10 cellular contexts compared by ENCODE assay signal in genomic region chr2:181680937-181681811, GRCh38. TPM values are rescaled to one million over a fixed set of nuclear protein-coding genes. Genes with fewer than 3 reads are reported as not detected.
DNase-seq lines count a peak whose midpoint lies in the region; ATAC-seq and TF ChIP-seq lines count a peak whose summit lies in the region.
"Had no signal": no experiment of that assay in that cellular context is flagged by ENCODE, and none has a peak within 500 bp of the region (broad histone marks: within the 10 kb centered on the region; RNA-seq: fewer than 3 reads in every experiment).

No MANE protein-coding gene starts in this region.

- H3K36me3 ChIP-seq in iPS-18a (ENCODE audit: control insufficient read depth, low read depth, low read length) (no peaks in the 10 kb centered on the region), stomach (no peaks in the 10 kb centered on the region), right lobe of liver (no peaks in the 10 kb centered on the region)

- H3K9ac ChIP-seq in iPS-18a (ENCODE audit: low read length) = no peak overlapping the region

- H3K27me3 Mint-ChIP-seq in activated T-cell treated with anti-CD3 and anti-CD28 coated beads, Interleukin-2, amount 50 U/mL, for 4 hours (ENCODE audit: low read depth) = peaks cover 79% of the 10 kb centered on the region
- H3K27me3 Mint-ChIP-seq in activated T-cell treated with anti-CD3 and anti-CD28 coated beads, Interleukin-2, amount 50 U/mL, for 72 hours (ENCODE audit: low read depth) = peaks cover 93% of the 10 kb centered on the region

- intact Hi-C loops in stomach (cut with DNase I; ENCODE audit: low total_unique reads) (no loop called here), right lobe of liver (cut with DNase I) (no loop called here)

- H3K36me3 Mint-ChIP-seq in activated T-cell treated with anti-CD3 and anti-CD28 coated beads, Interleukin-2, amount 50 U/mL, for 4 hours (ENCODE audit: insufficient read depth) = no peaks in the 10 kb centered on the region
- peaks cover 4 to 11% of the 10 kb centered on the region in 2 donors for H3K36me3 Mint-ChIP-seq in activated T-cell treated with anti-CD3 and anti-CD28 coated beads, Interleukin-2, amount 50 U/mL, for 72 hours (ENCODE audit: insufficient read depth in 2 of 2)

- peak overlapping the region; percentile 48 for H3K4me3 ChIP-seq in iPS-18a (ENCODE audit: low read length)
- peak overlapping the region in 3 of 4 donors; percentile 10 to 39 (median 19) for H3K4me3 ChIP-seq in stomach
- no peak overlapping the region for H3K4me3 ChIP-seq in right lobe of liver

- TF ChIP-seq POLR2A in stomach (IDR thresholded peaks at IDR 0.05) (no peak), right lobe of liver (IDR thresholded peaks at IDR 0.05) (no peak)

- WGBS in stomach, 5 donors = 4 to 5% (median 5%) methylated on average over 38 of the region's 38 CpGs
- 5% methylated on average over 35 of the region's 38 CpGs for WGBS in right lobe of liver (ENCODE audit: insufficient coverage, low coverage, low lambda C conversion rate, missing lambda C conversion rate)

- H3K9me3 Mint-ChIP-seq in activated T-cell treated with anti-CD3 and anti-CD28 coated beads, Interleukin-2, amount 50 U/mL, for 4 hours = peaks cover 13% of the 10 kb centered on the region
- H3K9me3 Mint-ChIP-seq in activated T-cell treated with anti-CD3 and anti-CD28 coated beads, Interleukin-2, amount 50 U/mL, for 72 hours = peaks cover 3 to 4% of the 10 kb centered on the region in 2 donors

- H3K9me3 ChIP-seq in iPS-18a (ENCODE audit: control insufficient read depth, low read depth, low read length) (peaks cover 3% of the 10 kb centered on the region), stomach (peaks cover 0 to 22% (median 6%) of the 10 kb centered on the region in 4 donors), right lobe of liver (no peaks in the 10 kb centered on the region)

- peaks cover 37% of the 10 kb centered on the region for H3K4me1 ChIP-seq in iPS-18a (ENCODE audit: control insufficient read depth, low read depth, low read length)
- H3K4me1 ChIP-seq in stomach = peaks cover 23 to 53% (median 43%) of the 10 kb centered on the region in 4 donors
- peaks cover 0 to 1% (median under 1%) of the 10 kb centered on the region in 4 donors for H3K4me1 ChIP-seq in right lobe of liver

- DNase-seq in activated T-cell treated with anti-CD3 and anti-CD28 coated beads, Interleukin-2, amount 50 U/mL, for 4 hours = no peak
- DNase-seq in activated T-cell treated with anti-CD3 and anti-CD28 coated beads for 4 hours = no peak
- no peak for DNase-seq in activated T-cell treated with anti-CD3 and anti-CD28 coated beads, Interleukin-2, amount 50 U/mL, for 72 hours
- DNase-seq in stomach = no peak
- DNase-seq in hepatic stellate cell (ENCODE audit: low spot score) = no peak
- no peak for DNase-seq in right lobe of liver
- DNase-seq in LoVo (ENCODE audit: low spot score) = no peak
- DNase-seq: activated CD4-positive, alpha-beta T cell treated with anti-CD3 and anti-CD28 coated beads, Interleukin-2, amount 50 U/mL, for 1 hour; left ventricle myocardium superior had no signal

- no peak for ATAC-seq in activated T-cell treated with anti-CD3 and anti-CD28 coated beads, Interleukin-2, amount 50 U/mL, for 4 hours
- ATAC-seq in activated T-cell treated with anti-CD3 and anti-CD28 coated beads, Interleukin-2, amount 50 U/mL, for 72 hours (replicated peaks in 1 of 2) = no peak
- no peak for ATAC-seq in right lobe of liver
- ATAC-seq: left ventricle myocardium superior had no signal

- H3K4me3 Mint-ChIP-seq in activated T-cell treated with anti-CD3 and anti-CD28 coated beads, Interleukin-2, amount 50 U/mL, for 4 hours = peak overlapping the region; percentile 47
- H3K4me3 Mint-ChIP-seq in activated T-cell treated with anti-CD3 and anti-CD28 coated beads, Interleukin-2, amount 50 U/mL, for 72 hours = peak overlapping the region; percentile 73 to 74

- no peak for TF ChIP-seq CTCF in stomach (IDR thresholded peaks at IDR 0.05)
- TF ChIP-seq CTCF in right lobe of liver (IDR thresholded peaks at IDR 0.05) = no peak

- H3K27me3 ChIP-seq in iPS-18a (ENCODE audit: control insufficient read depth, insufficient read depth, low read length) (peaks cover 100% of the 10 kb centered on the region), stomach (peaks cover 51 to 97% (median 83%) of the 10 kb centered on the region in 3 donors), right lobe of liver (peaks cover 0 to 4% of the 10 kb centered on the region in 2 donors)

- H3K4me1 Mint-ChIP-seq in activated T-cell treated with anti-CD3 and anti-CD28 coated beads, Interleukin-2, amount 50 U/mL, for 4 hours (ENCODE audit: low read depth) = peaks cover 42% of the 10 kb centered on the region
- H3K4me1 Mint-ChIP-seq in activated T-cell treated with anti-CD3 and anti-CD28 coated beads, Interleukin-2, amount 50 U/mL, for 72 hours (ENCODE audit: low read depth) = peaks cover 69% of the 10 kb centered on the region

- H3K27ac Mint-ChIP-seq in activated T-cell treated with anti-CD3 and anti-CD28 coated beads, Interleukin-2, amount 50 U/mL, for 72 hours = no peak overlapping the region

- no peak for TF ChIP-seq EP300 in stomach (IDR thresholded peaks at IDR 0.05)

- H3K27ac ChIP-seq in iPS-18a (ENCODE audit: low read length) (no peak overlapping the region), stomach (no peak overlapping the region), right lobe of liver (no peak overlapping the region)

RNA-seq across cellular contexts. Expression of gene NEUROD1, which starts 0.9 kb away (rescaled TPM):
- total RNA-seq in activated T-cell treated with anti-CD3 and anti-CD28 coated beads, Interleukin-2, amount 50 U/mL, for 4 hours = not detected
- not detected for total RNA-seq in activated T-cell treated with anti-CD3 and anti-CD28 coated beads, Interleukin-2, amount 50 U/mL, for 72 hours
- total RNA-seq in stomach (1 to 10 TPM in 1 of 5 donors, under 1 TPM in 1, not detected in 3; 0.92 to 1.2 TPM), right lobe of liver (not detected)
- 1 to 10 TPM in 2 of 3 donors, under 1 TPM in 1; 0.55 to 3.6 (median 1.4) TPM for polyA plus RNA-seq in stomach
- total RNA-seq: left ventricle myocardium superior had no signal

RNA-seq across cellular contexts. Expression of gene CERKL, which starts 24.3 kb away (rescaled TPM):
- under 1 TPM in 1 of 3 donors, not detected in 2; 0.08 TPM for total RNA-seq in activated T-cell treated with anti-CD3 and anti-CD28 coated beads, Interleukin-2, amount 50 U/mL, for 4 hours
- under 1 TPM in 1 of 2 donors, not detected in 1; 0.07 TPM for total RNA-seq in activated T-cell treated with anti-CD3 and anti-CD28 coated beads, Interleukin-2, amount 50 U/mL, for 72 hours
- total RNA-seq in stomach (1 to 10 TPM in 1 of 5 donors, not detected in 4; 1.3 TPM), right lobe of liver (under 1 TPM in 1 of 6 experiments, not detected in 5; 0.37 TPM)
- polyA plus RNA-seq in stomach = under 1 TPM; 0.05 to 0.31 (median 0.25) TPM
- total RNA-seq: left ventricle myocardium superior had no signal

Comparison
In these comparisons a context has a peak if more than half of its experiments do, and no peak if none do; other contexts are left out.
1. H3K4me3 ChIP-seq: peak in iPS-18a (single experiment) and stomach (3 of 4); none in right lobe of liver (0 of 3).